In genomic region chr17:21397341-21398050, GRCh38 we compare ENCODE assay signal across 16 cellular contexts. TPM values are rescaled to one million over a fixed set of nuclear protein-coding genes. Genes with fewer than 3 reads are reported as not detected.
DNase-seq lines count a peak whose midpoint lies in the region; ATAC-seq, FAIRE-seq and TF ChIP-seq lines count a peak whose summit lies in the region.
"Had no signal": no experiment of that assay in that cellular context is flagged by ENCODE, and none has a peak within 500 bp of the region (broad histone marks: within the 10 kb centered on the region; RNA-seq: fewer than 3 reads in every experiment).

No MANE protein-coding gene starts in this region.

- in situ Hi-C loops in transverse colon (cut with MboI; ENCODE audit: low pct_ligation_motif_present in 1 of 4, low pct_unique_long_range_greater_than_20kb in 1 of 4, low sequenced_read_pairs in 3 of 4): no loop called here

- no peak for DNase-seq in Right ventricle myocardium superior
- no peak for DNase-seq in Right ventricle myocardium inferior (ENCODE audit: missing footprints)
- DNase-seq in H1 (ENCODE audit: low read depth in 1 of 2, low spot score in 2 of 2): no peak
- no peak for DNase-seq in nephron progenitor cell
- DNase-seq in transverse colon: no peak
- DNase-seq in mucosa of gallbladder (ENCODE audit: low spot score): no peak
- no peak for DNase-seq in pons (ENCODE audit: low spot score)
- DNase-seq: activated CD4-positive, alpha-beta T cell treated with anti-CD3 and anti-CD28 coated beads for 36 hours; activated naive CD8-positive, alpha-beta T cell treated with anti-CD3 and anti-CD28 coated beads, Interleukin-2, amount 50 U/mL, for 24 hours; activated T-cell treated with anti-CD3 and anti-CD28 coated beads, Interleukin-2, amount 50 U/mL, for 24 hours; Caco-2; NCI-H1092; OCI-M1 had no signal

- no peak overlapping the region for H4K5ac ChIP-seq in H1 (ENCODE audit: insufficient read length, low read depth, low read length)

- H3K27me3 Mint-ChIP-seq in nephron progenitor cell (ENCODE audit: low read depth, poor library complexity): peaks cover 8% of the 10 kb centered on the region
- H3K27me3 Mint-ChIP-seq: activated CD4-positive, alpha-beta T cell treated with anti-CD3 and anti-CD28 coated beads for 36 hours had no signal

- no peak for TF ChIP-seq RAD21 in H1 (IDR thresholded peaks at IDR 0.05 in 1 of 2, conservative IDR thresholded peaks at IDR 0.05 in 1 of 2; ENCODE audit: low read depth in 2 of 2, low read length in 2 of 2)

- H3K36me3 ChIP-seq in H1 (ENCODE audit: control insufficient read depth in 2 of 4, insufficient read depth in 4 of 4, low read length in 3 of 4) (no peaks in the 10 kb centered on the region), transverse colon (no peaks in the 10 kb centered on the region)

- TF ChIP-seq CTCF in H1 (IDR thresholded peaks at IDR 0.05; ENCODE audit: control extremely low read depth in 1 of 3, insufficient read depth in 1 of 3, low read depth in 1 of 3, low read length in 3 of 3) (no peak), nephron progenitor cell (IDR thresholded peaks at IDR 0.05) (no peak), transverse colon (IDR thresholded peaks at IDR 0.05) (no peak)

- peak overlapping the region; percentile 51 for H3K27ac Mint-ChIP-seq in nephron progenitor cell
- H3K27ac Mint-ChIP-seq: activated CD4-positive, alpha-beta T cell treated with anti-CD3 and anti-CD28 coated beads for 36 hours; activated naive CD8-positive, alpha-beta T cell treated with anti-CD3 and anti-CD28 coated beads, Interleukin-2, amount 50 U/mL, for 24 hours; activated T-cell treated with anti-CD3 and anti-CD28 coated beads, Interleukin-2, amount 50 U/mL, for 24 hours had no signal

- H2BK5ac ChIP-seq in H1 (ENCODE audit: low read depth, low read length): no peak overlapping the region

- no peak for FAIRE-seq in H1 (lab: Jason Lieb, UNC)
- FAIRE-seq: keratinocyte had no signal

- no peak overlapping the region for H3K14ac ChIP-seq in H1 (ENCODE audit: insufficient read length)

- no peaks in the 10 kb centered on the region for H3K23me2 ChIP-seq in H1 (ENCODE audit: low read depth, low read length)

- H4K20me1 ChIP-seq in H1 (replicated peaks in 1 of 2; ENCODE audit: control insufficient read depth in 1 of 2, insufficient read depth in 2 of 2, low read length in 2 of 2): no peaks in the 10 kb centered on the region

- H3K9me3 ChIP-seq in H1 (ENCODE audit: insufficient read depth in 2 of 2, low read depth in 1 of 2, low read length in 1 of 2) (peaks cover 0 to 3% of the 10 kb centered on the region in 2 experiments; a peak in 1 of 4 replicates), transverse colon (no peaks in the 10 kb centered on the region)
- H3K9me3 ChIP-seq: Caco-2 had no signal

- H3K9me3 Mint-ChIP-seq in nephron progenitor cell: peaks cover 11% of the 10 kb centered on the region
- H3K9me3 Mint-ChIP-seq: activated naive CD8-positive, alpha-beta T cell treated with anti-CD3 and anti-CD28 coated beads, Interleukin-2, amount 50 U/mL, for 24 hours; activated T-cell treated with anti-CD3 and anti-CD28 coated beads, Interleukin-2, amount 50 U/mL, for 24 hours had no signal

- no peak overlapping the region for H2AFZ ChIP-seq in H1 (ENCODE audit: low read length)

- CTCF ChIA-PET in H1 (lab: Charles Lee; ENCODE audit: partially characterized antibody): interaction anchor here (0.8 to 3.1 kb wide), 5 partner anchors 19 to 147 kb away, joined by 3 to 8 read pairs (median 3); no protein-coding TSS in a partner anchor

- no peaks in the 10 kb centered on the region for H3K36me3 Mint-ChIP-seq in nephron progenitor cell (ENCODE audit: low read depth)

- H3K4me3 ChIP-seq in H1 (ENCODE audit: extremely low read depth in 1 of 4, insufficient read depth in 2 of 4, low read depth in 3 of 4, low read length in 4 of 4) (no peak overlapping the region), transverse colon (no peak overlapping the region)

- H2BK12ac ChIP-seq in H1 (ENCODE audit: low read depth, low read length): no peak overlapping the region

- H2BK15ac ChIP-seq in H1 (ENCODE audit: low read length): no peak overlapping the region

- no peak overlapping the region for H2BK20ac ChIP-seq in H1 (ENCODE audit: low read length)

- H2BK120ac ChIP-seq in H1 (replicated peaks; ENCODE audit: low read depth, low read length): no peak overlapping the region

- H3K27me3 ChIP-seq in H1 (replicated peaks in 1 of 4; ENCODE audit: control insufficient read depth in 3 of 4, extremely low read depth in 1 of 4, insufficient read depth in 3 of 4, low read length in 3 of 4) (no peaks in the 10 kb centered on the region), transverse colon (no peaks in the 10 kb centered on the region)

- H3K4me1 ChIP-seq in H1 (replicated peaks in 1 of 4; ENCODE audit: control insufficient read depth in 3 of 4, insufficient read depth in 4 of 4, low read length in 3 of 4) (peaks cover 0 to 8% (median 2%) of the 10 kb centered on the region in 4 experiments; a peak in 2 of 7 replicates), transverse colon (no peaks in the 10 kb centered on the region)
- H3K4me1 ChIP-seq: Caco-2 had no signal

- H3K27ac ChIP-seq in H1 (ENCODE audit: low read depth, low read length) (no peak overlapping the region), transverse colon (peak overlapping the region; percentile 10 to 74 (median 21))
- H3K27ac ChIP-seq: 22Rv1 had no signal

- H4K91ac ChIP-seq in H1 (replicated peaks; ENCODE audit: insufficient read length, low read length): no peak overlapping the region

- POLR2A ChIA-PET in H1 (lab: Charles Lee; ENCODE audit: partially characterized antibody): no interaction called here

- no peak overlapping the region for H3K9ac ChIP-seq in H1 (replicated peaks in 1 of 4; ENCODE audit: extremely low read depth in 1 of 4, low read depth in 3 of 4, low read length in 3 of 4)

- H3K79me1 ChIP-seq in H1 (ENCODE audit: low read depth, low read length): no peaks in the 10 kb centered on the region

- H3K4me1 Mint-ChIP-seq in nephron progenitor cell: peaks cover 35% of the 10 kb centered on the region
- H3K4me1 Mint-ChIP-seq: activated CD4-positive, alpha-beta T cell treated with anti-CD3 and anti-CD28 coated beads for 36 hours; activated naive CD8-positive, alpha-beta T cell treated with anti-CD3 and anti-CD28 coated beads, Interleukin-2, amount 50 U/mL, for 24 hours had no signal

- no peak overlapping the region for H3K56ac ChIP-seq in H1 (replicated peaks; ENCODE audit: insufficient read length, low read depth, low read length)

- H3K79me2 ChIP-seq in H1 (ENCODE audit: control insufficient read depth in 1 of 2, insufficient read depth in 2 of 2, low read length in 2 of 2): no peaks in the 10 kb centered on the region

- intact Hi-C loops in Right ventricle myocardium superior (cut with DNase I): no loop called here
- intact Hi-C loops in Right ventricle myocardium inferior (cut with DNase I): no loop called here
- intact Hi-C loops in transverse colon (cut with DNase I; ENCODE audit: low total_unique reads): no loop called here

- no peak overlapping the region for H3K4me2 ChIP-seq in H1 (ENCODE audit: insufficient read depth in 1 of 2, low read depth in 2 of 2, low read length in 2 of 2)

- H3K18ac ChIP-seq in H1 (ENCODE audit: extremely low read depth, low read length): no peak overlapping the region

- no peak overlapping the region for H2AK5ac ChIP-seq in H1 (ENCODE audit: low read depth, low read length)

- H4K8ac ChIP-seq in H1 (ENCODE audit: extremely low read depth, insufficient read depth, low read length): peak overlapping the region; percentile 57; the same call in 1 of the 2 replicates

- WGBS in H1 (ENCODE audit: extremely low coverage in 1 of 2, insufficient coverage in 1 of 2, insufficient read length in 1 of 2, insufficient replicate concordance in 2 of 2, low coverage in 1 of 2, low lambda C conversion rate in 2 of 2, missing lambda C conversion rate in 1 of 2), 2 experiments: 85% methylated on average over 22 of the region's 26 CpGs; no CpG with 5 or more reads in 1 of the 2 experiments
- WGBS in transverse colon (ENCODE audit: low coverage in 1 of 2), 2 donors: 55 to 75% methylated on average over 2 to 26 of the region's 26 CpGs

- TF ChIP-seq POLR2A in H1 (IDR thresholded peaks at IDR 0.05; ENCODE audit: control extremely low read depth in 1 of 2, low read depth in 2 of 2, low read length in 2 of 2): no peak
- no peak for TF ChIP-seq POLR2A in transverse colon (IDR thresholded peaks at IDR 0.05)

- H3K4ac ChIP-seq in H1 (replicated peaks; ENCODE audit: insufficient read length, low read depth, low read length): no peak overlapping the region

- no peak overlapping the region for H3K4me3 Mint-ChIP-seq in nephron progenitor cell
- H3K4me3 Mint-ChIP-seq: activated CD4-positive, alpha-beta T cell treated with anti-CD3 and anti-CD28 coated beads for 36 hours; activated naive CD8-positive, alpha-beta T cell treated with anti-CD3 and anti-CD28 coated beads, Interleukin-2, amount 50 U/mL, for 24 hours; activated T-cell treated with anti-CD3 and anti-CD28 coated beads, Interleukin-2, amount 50 U/mL, for 24 hours had no signal

- TF ChIP-seq EP300 in H1 (IDR thresholded peaks at IDR 0.05; ENCODE audit: borderline replicate concordance in 1 of 2, low read depth in 2 of 2, low read length in 2 of 2) (no peak), transverse colon (IDR thresholded peaks at IDR 0.05; ENCODE audit: low read depth) (no peak)

- ATAC-seq in Right ventricle myocardium superior (ENCODE audit: poor library complexity) (peak; percentile 46), Right ventricle myocardium inferior (no peak), GM19463 (IDR thresholded peaks at IDR 0.05; ENCODE audit: unreplicated experiment) (no peak)
- ATAC-seq: activated CD4-positive, alpha-beta T cell treated with anti-CD3 and anti-CD28 coated beads for 36 hours; activated naive CD8-positive, alpha-beta T cell treated with anti-CD3 and anti-CD28 coated beads, Interleukin-2, amount 50 U/mL, for 24 hours had no signal

- no peak overlapping the region for H3K23ac ChIP-seq in H1 (ENCODE audit: insufficient read length)

TF ChIP-seq in H1, 55 proteins besides CTCF, POLR2A, EP300 and RAD21 (continues in another document):
- TF ChIP-seq GABPA (IDR thresholded peaks at IDR 0.05; ENCODE audit: borderline replicate concordance, insufficient read depth, low read length) (no peak), SP1 (IDR thresholded peaks at IDR 0.05; ENCODE audit: low read depth, low read length) (no peak)

RNA-seq across cellular contexts. Expression of gene KCNJ12, which starts 21.3 kb away (rescaled TPM):
- total RNA-seq in Right ventricle myocardium superior: 12.2 TPM
- 12.6 TPM for total RNA-seq in Right ventricle myocardium inferior
- total RNA-seq in H1 (2021; fragmentation: NEBNext Ultra II Directional; extraction: Animal tissue kit (Norgen Biotek cat#: 25700)): 1.3 and 1.5 TPM in 2 replicates
- polyA plus RNA-seq in H1 (2011; rRNA removed): 1.2 and 1.7 TPM in 2 replicates
- 1.0 TPM for polyA plus RNA-seq in H1 (2011; cell fraction: cytosol; rRNA removed)
- 1.5 TPM for polyA plus RNA-seq in H1 (2011; cell fraction: nucleus; rRNA removed)
- polyA plus RNA-seq in H1 (2012, experiment 1 of 2): 0.59 to 0.94 TPM (median 0.86 TPM) in 4 replicates
- 0.79 TPM for polyA plus RNA-seq in H1 (2012, experiment 2 of 2)
- 0.49 TPM for polyA plus RNA-seq in H1 (2013, experiment 1 of 2)
- polyA plus RNA-seq in H1 (2013, experiment 2 of 2): 0.39 TPM
- 1.3 and 1.7 TPM in 2 replicates for polyA minus RNA-seq in H1 (2011; rRNA and poly(A)+ RNA removed)
- polyA minus RNA-seq in H1 (2011; cell fraction: cytosol; rRNA and poly(A)+ RNA removed): 1.2 TPM
- polyA minus RNA-seq in H1 (2011; cell fraction: nucleus; rRNA and poly(A)+ RNA removed): 2.4 TPM
- total RNA-seq in transverse colon: 1 to 10 TPM; 1.1 to 2.5 (median 2.3) TPM
- total RNA-seq in mucosa of gallbladder: 2.4 TPM
- total RNA-seq: activated CD4-positive, alpha-beta T cell treated with anti-CD3 and anti-CD28 coated beads for 36 hours had no signal
